In the genomic region with DNA sequence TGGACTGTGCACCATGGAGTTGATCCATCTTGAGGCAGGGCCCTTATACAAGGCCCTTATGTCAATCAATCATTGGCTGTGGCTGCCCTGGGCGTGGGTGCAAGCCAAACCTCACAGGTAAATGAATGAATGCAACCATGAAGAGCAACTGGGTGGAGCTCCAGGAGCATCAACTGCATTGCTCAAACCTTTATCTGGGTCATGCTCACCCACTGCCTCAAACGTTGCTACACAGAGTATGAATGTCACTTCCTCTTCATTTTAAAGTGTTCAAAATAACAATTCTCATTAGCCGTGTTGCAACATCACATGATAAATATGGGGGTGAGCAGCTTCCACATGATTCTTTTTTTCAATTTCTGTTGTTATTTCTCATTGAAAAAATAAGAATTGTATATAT, we compare ENCODE assay signal across 19 cellular contexts. TPM values are rescaled to one million over a fixed set of nuclear protein-coding genes. Genes with fewer than 3 reads are reported as not detected.
DNase-seq lines count a peak whose midpoint lies in the region; ATAC-seq and TF ChIP-seq lines count a peak whose summit lies in the region.
"Had no signal": no experiment of that assay in that cellular context is flagged by ENCODE, and none has a peak within 500 bp of the region (broad histone marks: within the 10 kb centered on the region; RNA-seq: fewer than 3 reads in every experiment).

No MANE protein-coding gene starts in this region.

- no peak overlapping the region for H3K27ac Mint-ChIP-seq in activated T-cell treated with anti-CD3 and anti-CD28 coated beads, Interleukin-2, amount 50 U/mL, for 24 hours
- H3K27ac Mint-ChIP-seq: activated CD8-positive, alpha-beta memory T cell treated with anti-CD3 and anti-CD28 coated beads, Interleukin-2, amount 10 ng/mL, durations not matched to agents 7 days and 5 days; neural progenitor cell had no signal

- H3K9me3 Mint-ChIP-seq in activated T-cell treated with anti-CD3 and anti-CD28 coated beads, Interleukin-2, amount 50 U/mL, for 24 hours: no peaks in the 10 kb centered on the region
- H3K9me3 Mint-ChIP-seq: neural progenitor cell, T-cell had no signal

- no peak overlapping the region for H3K9ac ChIP-seq in OCI-LY3 (ENCODE audit: low read length)
- H3K9ac ChIP-seq: neural progenitor cell had no signal

- peak; percentile 18 for ATAC-seq in esophagus mucosa
- peak; percentile 92 for ATAC-seq in upper lobe of right lung
- no peak for ATAC-seq in HG02610 (IDR thresholded peaks at IDR 0.05; ENCODE audit: unreplicated experiment)
- ATAC-seq: activated CD8-positive, alpha-beta memory T cell treated with anti-CD3 and anti-CD28 coated beads, Interleukin-2, amount 10 ng/mL, durations not matched to agents 7 days and 5 days; stimulated activated naive CD8-positive, alpha-beta T cell treated with anti-CD3 and anti-CD28 coated beads, Interleukin-15, Interleukin-2, amounts not matched to agents 100 U/mL and 50 U/mL, for 24 hours had no signal

- peaks cover 2% of the 10 kb centered on the region for H3K4me1 Mint-ChIP-seq in activated T-cell treated with anti-CD3 and anti-CD28 coated beads, Interleukin-2, amount 50 U/mL, for 24 hours (ENCODE audit: low read depth)
- H3K4me1 Mint-ChIP-seq: activated CD8-positive, alpha-beta memory T cell treated with anti-CD3 and anti-CD28 coated beads, Interleukin-2, amount 10 ng/mL, durations not matched to agents 7 days and 5 days; neural progenitor cell had no signal

- H3K27ac ChIP-seq in OCI-LY3 (ENCODE audit: low read length): no peak overlapping the region
- H3K27ac ChIP-seq in upper lobe of right lung: no peak overlapping the region
- H3K27ac ChIP-seq: neural progenitor cell had no signal

- H3K27me3 ChIP-seq in OCI-LY3 (ENCODE audit: low read depth, low read length) (no peaks in the 10 kb centered on the region), upper lobe of right lung (peaks cover 3% of the 10 kb centered on the region)

- no peaks in the 10 kb centered on the region for H3K36me3 Mint-ChIP-seq in activated T-cell treated with anti-CD3 and anti-CD28 coated beads, Interleukin-2, amount 50 U/mL, for 24 hours (ENCODE audit: low read depth)
- H3K36me3 Mint-ChIP-seq: activated CD8-positive, alpha-beta memory T cell treated with anti-CD3 and anti-CD28 coated beads, Interleukin-2, amount 10 ng/mL, durations not matched to agents 7 days and 5 days; neural progenitor cell; T-cell had no signal

- intact Hi-C loops in upper lobe of right lung (cut with DNase I): no loop called here

- H3K79me2 ChIP-seq in OCI-LY3 (ENCODE audit: low read length): no peaks in the 10 kb centered on the region

- peaks cover 3% of the 10 kb centered on the region for H3K27me3 Mint-ChIP-seq in activated T-cell treated with anti-CD3 and anti-CD28 coated beads, Interleukin-2, amount 50 U/mL, for 24 hours
- H3K27me3 Mint-ChIP-seq: activated CD8-positive, alpha-beta memory T cell treated with anti-CD3 and anti-CD28 coated beads, Interleukin-2, amount 10 ng/mL, durations not matched to agents 7 days and 5 days had no signal

- H3K4me1 ChIP-seq in OCI-LY3 (ENCODE audit: low read length) (peaks cover 17% of the 10 kb centered on the region), upper lobe of right lung (no peaks in the 10 kb centered on the region)
- H3K4me1 ChIP-seq: neural progenitor cell had no signal

- no peak overlapping the region for H3K4me3 Mint-ChIP-seq in activated T-cell treated with anti-CD3 and anti-CD28 coated beads, Interleukin-2, amount 50 U/mL, for 24 hours
- H3K4me3 Mint-ChIP-seq: activated CD8-positive, alpha-beta memory T cell treated with anti-CD3 and anti-CD28 coated beads, Interleukin-2, amount 10 ng/mL, durations not matched to agents 7 days and 5 days; T-cell had no signal

- H3K4me3 ChIP-seq in OCI-LY3 (ENCODE audit: low read length) (no peak overlapping the region), upper lobe of right lung (no peak overlapping the region)
- H3K4me3 ChIP-seq: neural progenitor cell had no signal

- H2AFZ ChIP-seq in OCI-LY3 (ENCODE audit: low read depth, low read length): peak overlapping the region; percentile 0; the same call in 1 of the 2 replicates
- H2AFZ ChIP-seq: neural progenitor cell had no signal

- DNase-seq in activated naive CD4-positive, alpha-beta T cell treated with Interleukin-2 at 50 U/mL for 16 hours: peak; percentile 13
- no peak for DNase-seq in activated naive CD4-positive, alpha-beta T cell (lab: John Stamatoyannopoulos, UW)
- DNase-seq in upper lobe of right lung: no peak
- DNase-seq in activated T-cell treated with anti-CD3 and anti-CD28 coated beads, Interleukin-2, amount 50 U/mL, for 24 hours: no peak
- no peak for DNase-seq in NCI-H526 treated with DMSO at 0.1 percent for 48 hours (lab: John Stamatoyannopoulos, UW)
- DNase-seq: activated CD8-positive, alpha-beta memory T cell treated with anti-CD3 and anti-CD28 coated beads, Interleukin-2, amount 10 ng/mL, durations not matched to agents 7 days and 5 days; islet precursor cell; NCI-H1092; NCI-H2107; NCI-H526; RPMI8226; stimulated activated naive CD8-positive, alpha-beta T cell treated with anti-CD3 and anti-CD28 coated beads, Interleukin-15, Interleukin-2, amounts not matched to agents 100 U/mL and 50 U/mL, for 24 hours had no signal

- H3K36me3 ChIP-seq in OCI-LY3 (replicated peaks; ENCODE audit: low read depth, low read length): no peaks in the 10 kb centered on the region
- H3K36me3 ChIP-seq in upper lobe of right lung: no peaks in the 10 kb centered on the region
- H3K36me3 ChIP-seq: neural progenitor cell had no signal

- no peaks in the 10 kb centered on the region for H4K20me1 ChIP-seq in OCI-LY3 (ENCODE audit: insufficient read depth, low read length)

- H3K4me2 ChIP-seq in OCI-LY3 (ENCODE audit: low read length): no peak overlapping the region
- H3K4me2 ChIP-seq: neural progenitor cell had no signal

- TF ChIP-seq CTCF in OCI-LY3 (IDR thresholded peaks at IDR 0.05; ENCODE audit: low read depth, low read length) (no peak), upper lobe of right lung (IDR thresholded peaks at IDR 0.05) (no peak)

- H3K9me3 ChIP-seq in OCI-LY3 (ENCODE audit: insufficient read depth, low read length): no peaks in the 10 kb centered on the region
- no peaks in the 10 kb centered on the region for H3K9me3 ChIP-seq in upper lobe of right lung

RNA-seq across cellular contexts. Expression of gene ZNF333, which starts 6.4 kb away (rescaled TPM):
- total RNA-seq in esophagus mucosa (3.5 TPM), upper lobe of right lung (20.4 TPM)

RNA-seq across cellular contexts. Expression of gene ADGRE3, which starts 8.8 kb away (rescaled TPM):
- 0.12 TPM for total RNA-seq in esophagus mucosa
- 17.3 TPM for total RNA-seq in upper lobe of right lung
- total RNA-seq: activated CD8-positive, alpha-beta memory T cell treated with anti-CD3 and anti-CD28 coated beads, Interleukin-2, amount 10 ng/mL, durations not matched to agents 7 days and 5 days; astrocyte; T-cell; ureter had no signal

Comparison
In these comparisons a context has a peak if more than half of its experiments do, and no peak if none do; other contexts are left out.
1. RNA of gene ADGRE3, which starts 8.8 kb away (total RNA-seq): 17.3 TPM in upper lobe of right lung (single experiment); 0.12 TPM in esophagus mucosa (single experiment); every median in the first group is over 10 times any median in the second.